14 cellular contexts compared by ENCODE assay signal in the genomic region with DNA sequence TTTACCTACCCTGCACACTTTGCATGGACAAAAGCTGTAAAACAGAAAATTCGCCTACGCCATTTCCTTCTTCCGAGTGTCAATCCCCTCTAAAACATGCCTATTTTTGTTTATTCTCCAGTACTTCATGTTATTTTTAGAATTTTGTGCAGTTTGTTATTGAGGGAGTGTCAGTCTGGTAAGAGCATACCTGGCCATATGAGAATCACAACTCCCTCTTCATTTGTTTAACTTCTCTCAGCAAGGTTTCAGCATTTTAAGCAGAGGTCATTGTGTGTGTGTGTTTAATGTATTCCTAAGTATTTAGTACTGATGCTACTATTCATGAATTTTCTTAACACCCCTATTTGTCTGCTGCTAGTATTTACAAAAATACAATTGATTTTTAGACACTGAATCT.
"Had no signal": no experiment of that assay in that cellular context is flagged by ENCODE, and none has a peak within 500 bp of the region (broad histone marks: within the 10 kb centered on the region; RNA-seq: fewer than 3 reads in every experiment).

No MANE protein-coding gene starts in this region.

- H3K36me3 ChIP-seq: brain microvascular endothelial cell, thyroid gland had no signal

- H3K27ac ChIP-seq: heart left ventricle, neutrophil, SK-N-MC, thyroid gland had no signal

- H3K4me3 ChIP-seq: heart left ventricle, SK-N-MC, thyroid gland had no signal

- H3K9me3 ChIP-seq: heart left ventricle, neutrophil, thyroid gland had no signal

- H3K27me3 ChIP-seq: brain microvascular endothelial cell, heart left ventricle, neutrophil, thyroid gland had no signal

- ATAC-seq: activated naive CD4-positive, alpha-beta T cell treated with anti-CD3 and anti-CD28 coated beads, Interleukin-2, amount 50 U/mL, for 72 hours; heart left ventricle; stimulated activated memory B cell treated with anti-CD40 and anti-IgM and Interleukin-4, amounts not matched to agents 10 μg/mL and 1 μg/mL and 100 μg/mL, for 72 hours had no signal

- DNase-seq: activated CD4-positive, alpha-beta T cell treated with anti-CD3 and anti-CD28 coated beads, Interleukin-2, amount 50 U/mL, for 1 hour; activated effector memory CD4-positive, alpha-beta T cell treated with Interleukin-2 at 50 U/mL for 16 hours; activated T-cell treated with anti-CD3 and anti-CD28 coated beads for 4 hours; effector CD8-positive, alpha-beta T cell; foreskin melanocyte; heart left ventricle; immature natural killer cell; retina; thyroid gland had no signal

- H3K27me3 Mint-ChIP-seq: stimulated activated memory B cell treated with anti-CD40 and anti-IgM and Interleukin-4, amounts not matched to agents 10 μg/mL and 1 μg/mL and 100 μg/mL, for 72 hours had no signal

- H3K9me3 Mint-ChIP-seq: immature natural killer cell; stimulated activated memory B cell treated with anti-CD40 and anti-IgM and Interleukin-4, amounts not matched to agents 10 μg/mL and 1 μg/mL and 100 μg/mL, for 72 hours had no signal

- H3K4me3 Mint-ChIP-seq: immature natural killer cell; stimulated activated memory B cell treated with anti-CD40 and anti-IgM and Interleukin-4, amounts not matched to agents 10 μg/mL and 1 μg/mL and 100 μg/mL, for 72 hours had no signal

- H3K27ac Mint-ChIP-seq: stimulated activated memory B cell treated with anti-CD40 and anti-IgM and Interleukin-4, amounts not matched to agents 10 μg/mL and 1 μg/mL and 100 μg/mL, for 72 hours had no signal
